Comparison of ENCODE assay signal across 8 cellular contexts in genomic region chr2:111119004-111119846, GRCh38. TPM values are rescaled to one million over a fixed set of nuclear protein-coding genes. Genes with fewer than 3 reads are reported as not detected.
A peak's percentile ranks its signal among the peaks of the same experiment; 100 is the strongest.
DNase-seq lines count a peak whose midpoint lies in the region; ATAC-seq and TF ChIP-seq lines count a peak whose summit lies in the region.

No MANE protein-coding gene starts in this region.

- peak overlapping the region; percentile 57 to 86 for H3K4me3 Mint-ChIP-seq in H9

- ATAC-seq in heart right ventricle (no peak), HG02610 (IDR thresholded peaks at IDR 0.05; ENCODE audit: unreplicated experiment) (no peak), HG02840 (IDR thresholded peaks at IDR 0.05; ENCODE audit: low FRiP score, unreplicated experiment) (no peak)

- no peak overlapping the region for H2AK5ac ChIP-seq in H9 (ENCODE audit: insufficient read length, low read length)

- no peak overlapping the region for H2AFZ ChIP-seq in H9 (ENCODE audit: low read length)

- H3K79me2 ChIP-seq in H9 (ENCODE audit: insufficient read depth, low read length): no peaks in the 10 kb centered on the region

- H2BK15ac ChIP-seq in H9 (ENCODE audit: low read depth, low read length): no peak overlapping the region

- no peak overlapping the region for H3K4ac ChIP-seq in H9 (ENCODE audit: low read depth, low read length)

- H3T11ph ChIP-seq in H9 (ENCODE audit: low read length): no peak overlapping the region

- no peak overlapping the region for H4K5ac ChIP-seq in H9 (ENCODE audit: insufficient read length, low read depth, low read length)

- no peak overlapping the region for H2BK20ac ChIP-seq in H9 (ENCODE audit: low read depth, low read length, poor library complexity, severe bottlenecking)

- peaks cover 4% of the 10 kb centered on the region for H3K79me1 ChIP-seq in H9 (ENCODE audit: insufficient read depth, low read depth, low read length, poor library complexity, severe bottlenecking)

- no peak for TF ChIP-seq CTCF in H9 (conservative IDR thresholded peaks at IDR 0.05)
- TF ChIP-seq CTCF in heart right ventricle (IDR thresholded peaks at IDR 0.05): no peak

- H3K4me1 Mint-ChIP-seq in H9: peaks cover 26 to 34% of the 10 kb centered on the region in 2 experiments

- H2BK5ac ChIP-seq in H9 (ENCODE audit: insufficient read length, low read length): no peak overlapping the region

- H3K9me3 ChIP-seq in H9 (ENCODE audit: control insufficient read depth, low read depth, low read length) (no peaks in the 10 kb centered on the region), heart right ventricle (no peaks in the 10 kb centered on the region)

- no peak overlapping the region for H3K23ac ChIP-seq in H9 (ENCODE audit: insufficient read length, low read depth, low read length)

- H3K36me3 ChIP-seq in heart right ventricle: peaks cover 0 to 7% (median 3%) of the 10 kb centered on the region in 9 donors

- intact Hi-C loops in heart right ventricle (cut with DNase I): loop anchor here in 8 of 10 donors (5.0 to 10.0 kb wide), 6 partner anchors 302 to 586 kb away; no protein-coding TSS in a partner anchor

- no peak overlapping the region for H4K91ac ChIP-seq in H9 (ENCODE audit: insufficient read length, low read depth, low read length)

- H3K27me3 ChIP-seq in H9 (ENCODE audit: insufficient read depth, low read length): peaks cover 30% of the 10 kb centered on the region
- peaks cover 0 to 63% (median 35%) of the 10 kb centered on the region in 7 donors for H3K27me3 ChIP-seq in heart right ventricle

- H3K9ac ChIP-seq in H9 (ENCODE audit: extremely low read depth, insufficient read length, low read length): peak overlapping the region; percentile 10

- H3K27ac Mint-ChIP-seq in H9: no peak overlapping the region

- no CpG with 5 or more reads among the region's 75 CpGs for WGBS in H9 (ENCODE audit: extremely low coverage, insufficient read length, low lambda C conversion rate)
- 7 to 13% methylated on average over 75 of the region's 75 CpGs for WGBS in heart right ventricle, 2 donors

- H3K4me1 ChIP-seq in H9 (ENCODE audit: insufficient read depth, low read length) (no peaks in the 10 kb centered on the region), heart right ventricle (peaks cover 0 to 60% (median 58%) of the 10 kb centered on the region in 9 donors)

- peak overlapping the region; percentile 84 for H3K4me2 ChIP-seq in H9 (ENCODE audit: insufficient read depth, insufficient read length, low read length)

- no peaks in the 10 kb centered on the region for H4K20me1 ChIP-seq in H9 (ENCODE audit: control insufficient read depth, insufficient read depth, insufficient read length)

- DNase-seq in H9: peak; percentile 48
- DNase-seq in activated T-cell treated with anti-CD3 and anti-CD28 coated beads, Interleukin-2, amount 50 U/mL, for 1 hour: peak; percentile 58
- DNase-seq in heart right ventricle: peak in 1 of 2 donors; percentile 28
- DNase-seq in skeletal muscle cell (ENCODE audit: low read depth): no peak
- no peak for DNase-seq in NCI-H2107 (lab: John Stamatoyannopoulos, UW)
- DNase-seq in GM19240 (ENCODE audit: insufficient read length, low spot score): no peak

- peaks cover 3 to 6% (median 5%) of the 10 kb centered on the region in 3 experiments for H3K36me3 Mint-ChIP-seq in H9 (ENCODE audit: insufficient read depth in 1 of 3, low read depth in 3 of 3)

- H2BK12ac ChIP-seq in H9 (ENCODE audit: insufficient read length, low read depth, low read length): no peak overlapping the region

- peaks cover 48% of the 10 kb centered on the region for H3K23me2 ChIP-seq in H9 (ENCODE audit: insufficient read length, low read depth, low read length, poor library complexity, severe bottlenecking)

- H3K56ac ChIP-seq in H9 (ENCODE audit: insufficient read length, low read depth, low read length): no peak overlapping the region

- H3K14ac ChIP-seq in H9 (ENCODE audit: insufficient read depth, low read length): peak overlapping the region; percentile 26

- H3K27ac ChIP-seq in H9 (ENCODE audit: insufficient read length, low read depth, low read length) (no peak overlapping the region), heart right ventricle (peak overlapping the region in 8 of 10 donors; percentile 19 to 70 (median 51))

- peaks cover 50% of the 10 kb centered on the region for H3K27me3 Mint-ChIP-seq in H9 (ENCODE audit: low read depth)

- H4K8ac ChIP-seq in H9 (replicated peaks; ENCODE audit: insufficient read length, low read depth, low read length): no peak overlapping the region

- H3K18ac ChIP-seq in H9 (ENCODE audit: insufficient read length, low read depth, low read length): peak overlapping the region; percentile 15

- H2BK120ac ChIP-seq in H9 (ENCODE audit: low read depth, low read length, poor library complexity, severe bottlenecking): no peak overlapping the region

- peaks cover 3 to 5% of the 10 kb centered on the region in 2 experiments; a peak in 4 of 5 replicates for H3K9me3 Mint-ChIP-seq in H9

- peak overlapping the region in 9 of 10 donors; percentile 36 to 96 (median 83) for H3K4me3 ChIP-seq in heart right ventricle
- H3K4me3 ChIP-seq in skeletal muscle cell (ENCODE audit: low read depth, low read length): peak overlapping the region; percentile 5

RNA-seq across cellular contexts. Expression of gene BCL2L11, which starts 1.5 kb away (rescaled TPM):
- total RNA-seq in H9 (2021): 18.9 and 21.2 TPM in 2 replicates
- 10 to 100 TPM in 1 of 10 donors, 1 to 10 TPM in 9; 1.9 to 14.5 (median 7.4) TPM for total RNA-seq in heart right ventricle
- polyA plus RNA-seq in heart right ventricle: 1 to 10 TPM; 1.4 to 1.7 TPM

Comparison
In these comparisons a context has a peak if more than half of its experiments do, and no peak if none do; other contexts are left out.
1. DNase-seq: peak in H9 (single experiment) and activated T-cell treated with anti-CD3 and anti-CD28 coated beads, Interleukin-2, amount 50 U/mL, for 1 hour (single experiment); none in skeletal muscle cell (single experiment), NCI-H2107 (single experiment) and GM19240 (single experiment).